8 cellular contexts compared by ENCODE assay signal in genomic region chr19:19361075-19361594, GRCh38. TPM values are rescaled to one million over a fixed set of nuclear protein-coding genes. Genes with fewer than 3 reads are reported as not detected.
DNase-seq lines count a peak whose midpoint lies in the region; ATAC-seq and TF ChIP-seq lines count a peak whose summit lies in the region.

No MANE protein-coding gene starts in this region.

- H3K4me3 Mint-ChIP-seq in activated naive CD8-positive, alpha-beta T cell treated with anti-CD3 and anti-CD28 coated beads, Interleukin-2, amount 10 ng/mL, durations not matched to agents 7 days and 5 days, result peak overlapping the region; percentile 28

- H3F3A ChIP-seq in GM23248 (ENCODE audit: insufficient read depth) (peaks cover 8% of the 10 kb centered on the region; the same call in 1 of the 2 replicates), SU-DHL-6 (ENCODE audit: insufficient read depth) (peaks cover 20% of the 10 kb centered on the region; the same call in 1 of the 2 replicates)

- ATAC-seq in activated naive CD8-positive, alpha-beta T cell treated with anti-CD3 and anti-CD28 coated beads, Interleukin-2, amount 10 ng/mL, durations not matched to agents 7 days and 5 days (ENCODE audit: low read depth), result peak; percentile 61
- ATAC-seq in heart right ventricle (peak; percentile 69 to 78 (median 75)), GM18519 (IDR thresholded peaks at IDR 0.05; ENCODE audit: low FRiP score, unreplicated experiment) (no peak)

- H3K27ac ChIP-seq in GM23248, result peak overlapping the region; percentile 17; the same call in 1 of the 2 replicates
- no peak overlapping the region for H3K27ac ChIP-seq in SU-DHL-6 (ENCODE audit: low read depth, low read length)
- peak overlapping the region in 1 of 10 donors; percentile 0 for H3K27ac ChIP-seq in heart right ventricle
- peak overlapping the region; percentile 18 for H3K27ac ChIP-seq in rectal smooth muscle tissue (ENCODE audit: low read depth, low read length)

- H3K9me3 ChIP-seq in GM23248 (ENCODE audit: low read depth) (no peaks in the 10 kb centered on the region), SU-DHL-6 (ENCODE audit: insufficient read depth, low read length) (no peaks in the 10 kb centered on the region), heart right ventricle (no peaks in the 10 kb centered on the region)

- H3K27me3 ChIP-seq in GM23248 (replicated peaks; ENCODE audit: insufficient read depth), result no peaks in the 10 kb centered on the region
- no peaks in the 10 kb centered on the region for H3K27me3 ChIP-seq in SU-DHL-6 (ENCODE audit: low read length)
- no peaks in the 10 kb centered on the region for H3K27me3 ChIP-seq in heart right ventricle
- H3K27me3 ChIP-seq in rectal smooth muscle tissue (ENCODE audit: control insufficient read depth, insufficient read depth, low read length), result no peaks in the 10 kb centered on the region

- no peaks in the 10 kb centered on the region; the same call in 1 of the 2 replicates for H3K36me3 ChIP-seq in GM23248 (ENCODE audit: low read depth)
- no peaks in the 10 kb centered on the region for H3K36me3 ChIP-seq in SU-DHL-6 (ENCODE audit: low read length)
- H3K36me3 ChIP-seq in heart right ventricle, result peaks cover 0 to 35% (median 4%) of the 10 kb centered on the region in 9 donors
- H3K36me3 ChIP-seq in rectal smooth muscle tissue (ENCODE audit: control insufficient read depth, insufficient read depth, low read length), result peaks cover 2% of the 10 kb centered on the region

- peak overlapping the region; percentile 9 for H3K27ac Mint-ChIP-seq in activated naive CD8-positive, alpha-beta T cell treated with anti-CD3 and anti-CD28 coated beads, Interleukin-2, amount 10 ng/mL, durations not matched to agents 7 days and 5 days

- peaks cover 3% of the 10 kb centered on the region for H3K36me3 Mint-ChIP-seq in activated naive CD8-positive, alpha-beta T cell treated with anti-CD3 and anti-CD28 coated beads, Interleukin-2, amount 10 ng/mL, durations not matched to agents 7 days and 5 days

- 3% methylated on average over 14 of the region's 14 CpGs for WGBS in GM23248 (ENCODE audit: low coverage in 1 of 2, low lambda C conversion rate in 2 of 2, missing lambda C conversion rate in 2 of 2), 2 experiments
- whole genome bisulfite sequencing in heart right ventricle, 2 donors, result 13% methylated on average over 14 of the region's 14 CpGs

- no peaks in the 10 kb centered on the region for H3K79me2 ChIP-seq in GM23248 (ENCODE audit: insufficient read depth)
- no peaks in the 10 kb centered on the region for H3K79me2 ChIP-seq in SU-DHL-6 (ENCODE audit: insufficient read depth, low read length)

- POLR2A ChIA-PET in activated naive CD8-positive, alpha-beta T cell treated with anti-CD3 and anti-CD28 coated beads, Interleukin-2, amount 10 ng/mL, durations not matched to agents 7 days and 5 days (lab: Charles Lee), result interaction anchor here (0.6 to 0.8 kb wide), 3 partner anchors 9 to 504 kb away, joined by 3 to 6 read pairs (median 3); partner anchors contain the start of gene ZNF253

- no peaks in the 10 kb centered on the region for H4K20me1 ChIP-seq in GM23248 (ENCODE audit: insufficient read depth)
- no peaks in the 10 kb centered on the region for H4K20me1 ChIP-seq in SU-DHL-6 (ENCODE audit: low read depth, low read length)

- H3K4me2 ChIP-seq in GM23248 (ENCODE audit: unreplicated experiment) (no peak overlapping the region), SU-DHL-6 (ENCODE audit: low read depth, low read length, poor library complexity, severe bottlenecking) (peak overlapping the region; percentile 42)

- no peak overlapping the region for H3K4me3 ChIP-seq in GM23248
- no peak overlapping the region for H3K4me3 ChIP-seq in SU-DHL-6 (ENCODE audit: insufficient read depth, low read length, poor library complexity, severe bottlenecking)
- H3K4me3 ChIP-seq in heart right ventricle, result no peak overlapping the region
- no peak overlapping the region for H3K4me3 ChIP-seq in rectal smooth muscle tissue (ENCODE audit: low read length)

- H3K27me3 Mint-ChIP-seq in activated naive CD8-positive, alpha-beta T cell treated with anti-CD3 and anti-CD28 coated beads, Interleukin-2, amount 10 ng/mL, durations not matched to agents 7 days and 5 days, result no peaks in the 10 kb centered on the region

- peak overlapping the region; percentile 47 for H3K9ac ChIP-seq in GM23248
- H3K9ac ChIP-seq in SU-DHL-6 (ENCODE audit: low read length), result peak overlapping the region; percentile 32; the same call in 1 of the 2 replicates
- H3K9ac ChIP-seq in rectal smooth muscle tissue (ENCODE audit: low read length), result no peak overlapping the region

- H3K4me1 ChIP-seq in GM23248 (ENCODE audit: insufficient read depth) (no peaks in the 10 kb centered on the region), heart right ventricle (peaks cover 5 to 25% (median 14%) of the 10 kb centered on the region in 9 donors), rectal smooth muscle tissue (ENCODE audit: control insufficient read depth, insufficient read depth, low read length) (peaks cover 3% of the 10 kb centered on the region)

- peaks cover 16% of the 10 kb centered on the region for H3K4me1 Mint-ChIP-seq in activated naive CD8-positive, alpha-beta T cell treated with anti-CD3 and anti-CD28 coated beads, Interleukin-2, amount 10 ng/mL, durations not matched to agents 7 days and 5 days

- in situ Hi-C loops in GM23248 (cut with MboI), result loop anchor here (10.0 kb wide), 1 partner anchor 134 kb away; no protein-coding TSS in a partner anchor

- intact Hi-C loops in heart right ventricle (cut with DNase I), result no loop called here

- peak; percentile 55 for TF ChIP-seq CTCF in SU-DHL-6 (IDR thresholded peaks at IDR 0.05; ENCODE audit: insufficient read depth, low read length, poor library complexity, severe bottlenecking)
- peak; percentile 79 to 90 (median 84) for TF ChIP-seq CTCF in heart right ventricle (IDR thresholded peaks at IDR 0.05)

- H2AFZ ChIP-seq in GM23248 (peak overlapping the region; percentile 46), SU-DHL-6 (ENCODE audit: low read depth, low read length, severe bottlenecking) (peak overlapping the region; percentile 96)

- no peaks in the 10 kb centered on the region for H3K9me3 Mint-ChIP-seq in activated naive CD8-positive, alpha-beta T cell treated with anti-CD3 and anti-CD28 coated beads, Interleukin-2, amount 10 ng/mL, durations not matched to agents 7 days and 5 days

- H3K9me2 ChIP-seq in GM23248 (ENCODE audit: insufficient read depth) (no peaks in the 10 kb centered on the region), SU-DHL-6 (replicated peaks; ENCODE audit: insufficient read depth, low read length) (no peaks in the 10 kb centered on the region)

- DNase-seq in DMS114 treated with DMSO at 0.1 percent for 48 hours (lab: John Stamatoyannopoulos, UW; ENCODE audit: unreplicated experiment) (peak; percentile 86), GM23248 (peak; percentile 90), NCI-H1105 (lab: John Stamatoyannopoulos, UW) (peak; percentile 74), heart right ventricle (peak; percentile 68 to 85)
- peak; percentile 71 for DNase-seq in activated naive CD8-positive, alpha-beta T cell treated with anti-CD3 and anti-CD28 coated beads, Interleukin-2, amount 10 ng/mL, durations not matched to agents 7 days and 5 days

RNA-seq across cellular contexts. Expression of gene MAU2, which starts 40.5 kb away (rescaled TPM):
- 25.4 and 25.7 TPM in 2 replicates for total RNA-seq in GM23248 (2014; rRNA removed; shearing (Covaris generic))
- polyA plus RNA-seq in GM23248 (2016; fragmentation: Nextera tagmentation; extraction: Ambion mirVana), result 22.2 and 23.0 TPM in 2 replicates
- total RNA-seq in activated naive CD8-positive, alpha-beta T cell treated with anti-CD3 and anti-CD28 coated beads, Interleukin-2, amount 10 ng/mL, durations not matched to agents 7 days and 5 days, result 100 to 1,000 TPM; 103 to 105 TPM
- total RNA-seq in heart right ventricle, result 10 to 100 TPM; 29.3 to 48.6 (median 36.7) TPM
- 10 to 100 TPM; 11.2 to 39.4 TPM for polyA plus RNA-seq in heart right ventricle

RNA-seq across cellular contexts. Expression of gene SUGP1, which starts 40.8 kb away (rescaled TPM):
- total RNA-seq in GM23248 (2014; rRNA removed; shearing (Covaris generic)), result 25.6 and 26.6 TPM in 2 replicates
- polyA plus RNA-seq in GM23248 (2016; fragmentation: Nextera tagmentation; extraction: Ambion mirVana) (50.5 and 55.6 TPM in 2 replicates), heart right ventricle (10 to 100 TPM; 30.1 to 32.0 TPM)
- 10 to 100 TPM; 66.8 to 70.6 TPM for total RNA-seq in activated naive CD8-positive, alpha-beta T cell treated with anti-CD3 and anti-CD28 coated beads, Interleukin-2, amount 10 ng/mL, durations not matched to agents 7 days and 5 days
- total RNA-seq in heart right ventricle, result 10 to 100 TPM; 33.6 to 50.2 (median 44.8) TPM

RNA-seq across cellular contexts. Expression of gene GATAD2A, which starts 44.3 kb away (rescaled TPM):
- total RNA-seq in GM23248 (2014; rRNA removed; shearing (Covaris generic)), result 42.7 and 52.1 TPM in 2 replicates
- polyA plus RNA-seq in GM23248 (2016; fragmentation: Nextera tagmentation; extraction: Ambion mirVana) (13.9 and 15.4 TPM in 2 replicates), heart right ventricle (10 to 100 TPM in 1 of 2 donors, 1 to 10 TPM in 1; 7.5 to 13.3 TPM)
- 100 to 1,000 TPM; 152 to 153 TPM for total RNA-seq in activated naive CD8-positive, alpha-beta T cell treated with anti-CD3 and anti-CD28 coated beads, Interleukin-2, amount 10 ng/mL, durations not matched to agents 7 days and 5 days
- 10 to 100 TPM; 22.1 to 48.5 (median 26.0) TPM for total RNA-seq in heart right ventricle
